Comparison of ENCODE assay signal across 33 cellular contexts in genomic region chrX:106467422-106467821, GRCh38.
"Had no signal": no experiment of that assay in that cellular context is flagged by ENCODE, and none has a peak within 500 bp of the region (broad histone marks: within the 10 kb centered on the region; RNA-seq: fewer than 3 reads in every experiment).

No MANE protein-coding gene starts in this region.

- H3K36me3 ChIP-seq: esophagus muscularis mucosa, left lung, neutrophil, thyroid gland, upper lobe of left lung, vagina, WERI-Rb-1 had no signal

- H3K27me3 Mint-ChIP-seq: activated CD8-positive, alpha-beta memory T cell treated with anti-CD3 and anti-CD28 coated beads, Interleukin-2, amount 10 ng/mL, durations not matched to agents 7 days and 5 days; progenitor cell of endocrine pancreas had no signal

- H3K4me1 ChIP-seq: esophagus muscularis mucosa, foreskin keratinocyte, left lung, thyroid gland, upper lobe of left lung, vagina had no signal

- H3K27ac Mint-ChIP-seq: activated CD4-positive, alpha-beta T cell treated with anti-CD3 and anti-CD28 coated beads, Interleukin-2, amount 10 ng/mL, durations not matched to agents 24 days and 14 days; activated CD8-positive, alpha-beta memory T cell treated with anti-CD3 and anti-CD28 coated beads, Interleukin-2, amount 10 ng/mL, durations not matched to agents 7 days and 5 days; activated CD8-positive, alpha-beta T cell treated with anti-CD3 and anti-CD28 coated beads, Interleukin-2, amount 10 ng/mL, durations not matched to agents 7 days and 5 days; activated naive CD8-positive, alpha-beta T cell; activated T-helper 2 cell treated with anti-CD3 and anti-CD28 coated beads, Interferon-gamma antibody, Interleukin-2, Interleukin-4, amounts not matched to agents 10 μg/mL and 5 μg/mL and 100 μg/mL, durations not matched to agents 14 hours and 24 hours and 36 hours; nephron; progenitor cell of endocrine pancreas; stimulated activated memory B cell treated with anti-CD40 and anti-IgM and Interleukin-4, amounts not matched to agents 10 μg/mL and 1 μg/mL and 100 μg/mL, for 72 hours; stimulated activated naive CD8-positive, alpha-beta T cell treated with anti-CD3 and anti-CD28 coated beads, Interleukin-15, amount 100 ng/mL, for 72 hours; T-helper 1 cell treated with Interleukin-12 subunit alpha and Interleukin-12 subunit beta and Interleukin-4 antibody, amounts not matched to agents 30 μg/mL and 1 μg/mL, for 36 hours had no signal

- H3K9me3 ChIP-seq: esophagus muscularis mucosa, left lung, neutrophil, SK-N-SH, thyroid gland, upper lobe of left lung, vagina had no signal

- H3K4me1 Mint-ChIP-seq: activated CD4-positive, alpha-beta T cell treated with anti-CD3 and anti-CD28 coated beads, Interleukin-2, amount 10 ng/mL, durations not matched to agents 24 days and 14 days; activated CD8-positive, alpha-beta memory T cell treated with anti-CD3 and anti-CD28 coated beads, Interleukin-2, amount 10 ng/mL, durations not matched to agents 7 days and 5 days; central memory CD8-positive, alpha-beta T cell; nephron; stimulated activated memory B cell treated with anti-CD40 and anti-IgM and Interleukin-4, amounts not matched to agents 10 μg/mL and 1 μg/mL and 100 μg/mL, for 72 hours; stimulated activated naive CD8-positive, alpha-beta T cell treated with anti-CD3 and anti-CD28 coated beads, Interleukin-15, amount 100 ng/mL, for 72 hours had no signal

- H3K4me3 Mint-ChIP-seq: activated CD4-positive, alpha-beta T cell treated with anti-CD3 and anti-CD28 coated beads, Interleukin-2, amount 10 ng/mL, durations not matched to agents 24 days and 14 days; activated CD8-positive, alpha-beta memory T cell treated with anti-CD3 and anti-CD28 coated beads, Interleukin-2, amount 10 ng/mL, durations not matched to agents 7 days and 5 days; activated CD8-positive, alpha-beta T cell treated with anti-CD3 and anti-CD28 coated beads, Interleukin-2, amount 10 ng/mL, durations not matched to agents 7 days and 5 days; activated naive CD8-positive, alpha-beta T cell; central memory CD8-positive, alpha-beta T cell; nephron; stimulated activated memory B cell treated with anti-CD40 and anti-IgM and Interleukin-4, amounts not matched to agents 10 μg/mL and 1 μg/mL and 100 μg/mL, for 72 hours; stimulated activated naive CD8-positive, alpha-beta T cell treated with anti-CD3 and anti-CD28 coated beads, Interleukin-15, amount 100 ng/mL, for 72 hours; T-helper 1 cell treated with Interleukin-12 subunit alpha and Interleukin-12 subunit beta and Interleukin-4 antibody, amounts not matched to agents 30 μg/mL and 1 μg/mL, for 36 hours had no signal

- H3K27me3 ChIP-seq: foreskin keratinocyte, left lung, neutrophil, thyroid gland, upper lobe of left lung, vagina had no signal

- DNase-seq: activated CD4-positive, alpha-beta T cell treated with anti-CD3 and anti-CD28 coated beads, Interleukin-2, amount 10 ng/mL, durations not matched to agents 24 days and 14 days; activated CD4-positive, CD25-positive, alpha-beta regulatory T cell treated with anti-CD3 and anti-CD28 coated beads, Interleukin-2, amount 50 U/mL, for 72 hours; activated CD8-positive, alpha-beta memory T cell treated with anti-CD3 and anti-CD28 coated beads, Interleukin-2, amount 10 ng/mL, durations not matched to agents 7 days and 5 days; activated CD8-positive, alpha-beta T cell treated with anti-CD3 and anti-CD28 coated beads, Interleukin-2, amount 10 ng/mL, durations not matched to agents 7 days and 5 days; activated naive CD4-positive, alpha-beta T cell treated with Interleukin-2 at 50 U/mL for 16 hours; activated T-cell treated with anti-CD3 and anti-CD28 coated beads, Interleukin-2, amount 50 U/mL, for 48 hours; anterior cingulate cortex; foreskin keratinocyte; kidney glomerular epithelial cell; SK-N-SH; small intestine; stimulated activated CD4-positive, alpha-beta T cell treated with anti-CD3 and anti-CD28 coated beads, Interleukin-1b, Interleukin-23, amount 100 ng/mL, for 48 hours; stimulated activated CD4-positive, alpha-beta T cell treated with anti-CD3 and anti-CD28 coated beads, Interleukin-4, amount 100 ng/mL, for 4 hours; stimulated activated CD8-positive, alpha-beta memory T cell treated with anti-CD3 and anti-CD28 coated beads, Interleukin-4, amount 100 ng/mL, for 48 hours; stimulated activated naive CD8-positive, alpha-beta T cell treated with anti-CD3 and anti-CD28 coated beads, Interleukin-15, amount 100 ng/mL, for 72 hours; substantia nigra; SW 1271; T-helper 9 cell; thyroid gland; upper lobe of left lung; WERI-Rb-1 had no signal

- H3K27ac ChIP-seq: coronary artery, esophagus muscularis mucosa, foreskin keratinocyte, left lung, neutrophil, thyroid gland, upper lobe of left lung, vagina, WERI-Rb-1 had no signal

- H3K9me3 Mint-ChIP-seq: activated CD4-positive, alpha-beta T cell treated with anti-CD3 and anti-CD28 coated beads, Interleukin-2, amount 10 ng/mL, durations not matched to agents 24 days and 14 days; activated T-helper 2 cell treated with anti-CD3 and anti-CD28 coated beads, Interferon-gamma antibody, Interleukin-2, Interleukin-4, amounts not matched to agents 10 μg/mL and 5 μg/mL and 100 μg/mL, durations not matched to agents 14 hours and 24 hours and 36 hours; central memory CD8-positive, alpha-beta T cell; stimulated activated memory B cell treated with anti-CD40 and anti-IgM and Interleukin-4, amounts not matched to agents 10 μg/mL and 1 μg/mL and 100 μg/mL, for 72 hours; stimulated activated naive CD8-positive, alpha-beta T cell treated with anti-CD3 and anti-CD28 coated beads, Interleukin-15, amount 100 ng/mL, for 72 hours; T-helper 1 cell treated with Interleukin-12 subunit alpha and Interleukin-12 subunit beta and Interleukin-4 antibody, amounts not matched to agents 30 μg/mL and 1 μg/mL, for 36 hours had no signal

- H3K36me3 Mint-ChIP-seq: activated CD8-positive, alpha-beta memory T cell treated with anti-CD3 and anti-CD28 coated beads, Interleukin-2, amount 10 ng/mL, durations not matched to agents 7 days and 5 days; activated naive CD8-positive, alpha-beta T cell; stimulated activated memory B cell treated with anti-CD40 and anti-IgM and Interleukin-4, amounts not matched to agents 10 μg/mL and 1 μg/mL and 100 μg/mL, for 72 hours had no signal

- H3K4me3 ChIP-seq: coronary artery, esophagus muscularis mucosa, left lung, thyroid gland, upper lobe of left lung, vagina had no signal
